21 cellular contexts compared by ENCODE assay signal in genomic region chr17:80796430-80796861, GRCh38.
DNase-seq lines count a peak whose midpoint lies in the region; TF ChIP-seq lines count a peak whose summit lies in the region.
"Had no signal": no experiment of that assay in that cellular context is flagged by ENCODE, and none has a peak within 500 bp of the region (broad histone marks: within the 10 kb centered on the region; RNA-seq: fewer than 3 reads in every experiment).

No MANE protein-coding gene starts in this region.

- DNase-seq in activated CD4-positive, alpha-beta T cell treated with anti-CD3 and anti-CD28 coated beads for 48 hours: peak; percentile 42
- DNase-seq in activated CD4-positive, alpha-beta T cell treated with anti-CD3 and anti-CD28 coated beads for 4 hours: no peak
- peak; percentile 58 for DNase-seq in AG08396 (ENCODE audit: low spot score)
- DNase-seq in activated T-helper 2 cell treated with anti-CD3 and anti-CD28 coated beads, Interferon-gamma antibody, Interleukin-2, Interleukin-4, amounts not matched to agents 10 μg/mL and 5 μg/mL and 100 μg/mL, durations not matched to agents 14 hours and 24 hours and 36 hours (ENCODE audit: low spot score): no peak
- DNase-seq in DMS53 treated with DMSO at 0.1 percent for 48 hours (lab: John Stamatoyannopoulos, UW; ENCODE audit: unreplicated experiment): no peak
- no peak for DNase-seq in testis
- no peak for DNase-seq in Karpas-422
- DNase-seq: effector CD8-positive, alpha-beta T cell; H7; KBM-7; MV-4-11; NCI-H526 treated with DMSO at 0.1 percent for 48 hours; stimulated activated CD4-positive, alpha-beta T cell treated with anti-CD3 and anti-CD28 coated beads, Interleukin-2, amount 100 ng/mL, for 48 hours had no signal

- H3K9ac ChIP-seq in Karpas-422 (ENCODE audit: low read length): no peak overlapping the region
- H3K9ac ChIP-seq: BLaER1 had no signal

- peaks cover 30% of the 10 kb centered on the region for H3K4me1 Mint-ChIP-seq in activated T-helper 2 cell treated with anti-CD3 and anti-CD28 coated beads, Interferon-gamma antibody, Interleukin-2, Interleukin-4, amounts not matched to agents 10 μg/mL and 5 μg/mL and 100 μg/mL, durations not matched to agents 14 hours and 24 hours and 36 hours (ENCODE audit: low read depth)
- H3K4me1 Mint-ChIP-seq in nephron: peaks cover 68% of the 10 kb centered on the region
- H3K4me1 Mint-ChIP-seq: memory B cell had no signal

- no peak overlapping the region for H3K4me3 ChIP-seq in testis
- no peak overlapping the region for H3K4me3 ChIP-seq in Karpas-422 (ENCODE audit: low read length)
- H3K4me3 ChIP-seq: ascending aorta, BLaER1, gastroesophageal sphincter, ovary, suprapubic skin had no signal

- no peaks in the 10 kb centered on the region for H3K9me3 Mint-ChIP-seq in activated T-helper 2 cell treated with anti-CD3 and anti-CD28 coated beads, Interferon-gamma antibody, Interleukin-2, Interleukin-4, amounts not matched to agents 10 μg/mL and 5 μg/mL and 100 μg/mL, durations not matched to agents 14 hours and 24 hours and 36 hours
- H3K9me3 Mint-ChIP-seq in nephron: no peaks in the 10 kb centered on the region
- H3K9me3 Mint-ChIP-seq: memory B cell had no signal

- H3K36me3 Mint-ChIP-seq in activated T-helper 2 cell treated with anti-CD3 and anti-CD28 coated beads, Interferon-gamma antibody, Interleukin-2, Interleukin-4, amounts not matched to agents 10 μg/mL and 5 μg/mL and 100 μg/mL, durations not matched to agents 14 hours and 24 hours and 36 hours (ENCODE audit: low read depth): peaks cover 53% of the 10 kb centered on the region
- peaks cover 19% of the 10 kb centered on the region for H3K36me3 Mint-ChIP-seq in nephron (ENCODE audit: low read depth)

- no peaks in the 10 kb centered on the region for H3K27me3 Mint-ChIP-seq in activated T-helper 2 cell treated with anti-CD3 and anti-CD28 coated beads, Interferon-gamma antibody, Interleukin-2, Interleukin-4, amounts not matched to agents 10 μg/mL and 5 μg/mL and 100 μg/mL, durations not matched to agents 14 hours and 24 hours and 36 hours (ENCODE audit: low read depth)
- H3K27me3 Mint-ChIP-seq in nephron (ENCODE audit: low read depth): no peaks in the 10 kb centered on the region
- H3K27me3 Mint-ChIP-seq: memory B cell; naive thymus-derived CD4-positive, alpha-beta T cell had no signal

- H3K4me1 ChIP-seq in testis (no peaks in the 10 kb centered on the region), Karpas-422 (ENCODE audit: low read length) (peaks cover 1% of the 10 kb centered on the region)

- no peak for TF ChIP-seq CTCF in nephron (IDR thresholded peaks at IDR 0.05; ENCODE audit: unreplicated experiment in 3 of 3)
- no peak for TF ChIP-seq CTCF in testis (IDR thresholded peaks at IDR 0.05)

- no peak overlapping the region for H3K4me2 ChIP-seq in Karpas-422 (ENCODE audit: low read depth, low read length, poor library complexity, severe bottlenecking)
- H3K4me2 ChIP-seq: BLaER1 had no signal

- no peaks in the 10 kb centered on the region for H3K9me3 ChIP-seq in testis
- no peaks in the 10 kb centered on the region for H3K9me3 ChIP-seq in Karpas-422 (ENCODE audit: low read length)
- H3K9me3 ChIP-seq: ascending aorta, gastroesophageal sphincter, ovary, suprapubic skin had no signal

- no peaks in the 10 kb centered on the region for H3K36me3 ChIP-seq in testis (ENCODE audit: low read depth, missing control alignments)
- no peaks in the 10 kb centered on the region for H3K36me3 ChIP-seq in Karpas-422 (ENCODE audit: insufficient read depth, low read length)
- H3K36me3 ChIP-seq: ascending aorta, ovary had no signal

- no peak overlapping the region for H2AFZ ChIP-seq in Karpas-422 (ENCODE audit: low read length)

- no peak for TF ChIP-seq POLR2A in testis (IDR thresholded peaks at IDR 0.05)

- H3K27ac Mint-ChIP-seq in activated T-helper 2 cell treated with anti-CD3 and anti-CD28 coated beads, Interferon-gamma antibody, Interleukin-2, Interleukin-4, amounts not matched to agents 10 μg/mL and 5 μg/mL and 100 μg/mL, durations not matched to agents 14 hours and 24 hours and 36 hours: peak overlapping the region; percentile 30
- H3K27ac Mint-ChIP-seq in nephron: peak overlapping the region; percentile 82 to 97 (median 96)
- H3K27ac Mint-ChIP-seq: memory B cell had no signal

- peaks cover 8% of the 10 kb centered on the region for H3K79me2 ChIP-seq in Karpas-422 (ENCODE audit: low read length)

- H4K20me1 ChIP-seq in Karpas-422 (ENCODE audit: insufficient read depth, low read depth, low read length): no peaks in the 10 kb centered on the region

- intact Hi-C loops in activated T-helper 2 cell treated with anti-CD3 and anti-CD28 coated beads, Interferon-gamma antibody, Interleukin-2, Interleukin-4, amounts not matched to agents 10 μg/mL and 5 μg/mL and 100 μg/mL, durations not matched to agents 14 hours and 24 hours and 36 hours (cut with micrococcal nuclease): no loop called here
- intact Hi-C loops in testis (cut with DNase I; ENCODE audit: low total_unique reads): no loop called here

- 92 to 95% methylated on average over 9 of the region's 9 CpGs for WGBS in testis, 2 donors

- H3K27me3 ChIP-seq in testis: no peaks in the 10 kb centered on the region
- H3K27me3 ChIP-seq in Karpas-422 (ENCODE audit: low read length): no peaks in the 10 kb centered on the region
- H3K27me3 ChIP-seq: ascending aorta, BLaER1, gastroesophageal sphincter, ovary, suprapubic skin had no signal

- no peak overlapping the region for H3K4me3 Mint-ChIP-seq in activated T-helper 2 cell treated with anti-CD3 and anti-CD28 coated beads, Interferon-gamma antibody, Interleukin-2, Interleukin-4, amounts not matched to agents 10 μg/mL and 5 μg/mL and 100 μg/mL, durations not matched to agents 14 hours and 24 hours and 36 hours (ENCODE audit: low read depth)
- peak overlapping the region; percentile 2 to 53 (median 40) for H3K4me3 Mint-ChIP-seq in nephron
- H3K4me3 Mint-ChIP-seq: memory B cell; naive thymus-derived CD4-positive, alpha-beta T cell had no signal

- H3K27ac ChIP-seq in testis: no peak overlapping the region
- H3K27ac ChIP-seq in Karpas-422 (ENCODE audit: low read length): no peak overlapping the region
- H3K27ac ChIP-seq: ascending aorta, BLaER1, ovary, suprapubic skin had no signal

- no peaks in the 10 kb centered on the region for H3K9me2 ChIP-seq in Karpas-422 (replicated peaks; ENCODE audit: insufficient read depth, low read length)

Comparison
In these comparisons a context has a peak if more than half of its experiments do, and no peak if none do; other contexts are left out.
1. DNase-seq: peak in activated CD4-positive, alpha-beta T cell treated with anti-CD3 and anti-CD28 coated beads for 48 hours (single experiment) and AG08396 (single experiment); none in activated CD4-positive, alpha-beta T cell treated with anti-CD3 and anti-CD28 coated beads for 4 hours (0 of 2), activated T-helper 2 cell treated with anti-CD3 and anti-CD28 coated beads, Interferon-gamma antibody, Interleukin-2, Interleukin-4, amounts not matched to agents 10 μg/mL and 5 μg/mL and 100 μg/mL, durations not matched to agents 14 hours and 24 hours and 36 hours (single experiment), DMS53 treated with DMSO at 0.1 percent for 48 hours (single experiment), testis (single experiment) and Karpas-422 (single experiment).